Comparison of ENCODE assay signal across 19 cellular contexts in the genomic region with DNA sequence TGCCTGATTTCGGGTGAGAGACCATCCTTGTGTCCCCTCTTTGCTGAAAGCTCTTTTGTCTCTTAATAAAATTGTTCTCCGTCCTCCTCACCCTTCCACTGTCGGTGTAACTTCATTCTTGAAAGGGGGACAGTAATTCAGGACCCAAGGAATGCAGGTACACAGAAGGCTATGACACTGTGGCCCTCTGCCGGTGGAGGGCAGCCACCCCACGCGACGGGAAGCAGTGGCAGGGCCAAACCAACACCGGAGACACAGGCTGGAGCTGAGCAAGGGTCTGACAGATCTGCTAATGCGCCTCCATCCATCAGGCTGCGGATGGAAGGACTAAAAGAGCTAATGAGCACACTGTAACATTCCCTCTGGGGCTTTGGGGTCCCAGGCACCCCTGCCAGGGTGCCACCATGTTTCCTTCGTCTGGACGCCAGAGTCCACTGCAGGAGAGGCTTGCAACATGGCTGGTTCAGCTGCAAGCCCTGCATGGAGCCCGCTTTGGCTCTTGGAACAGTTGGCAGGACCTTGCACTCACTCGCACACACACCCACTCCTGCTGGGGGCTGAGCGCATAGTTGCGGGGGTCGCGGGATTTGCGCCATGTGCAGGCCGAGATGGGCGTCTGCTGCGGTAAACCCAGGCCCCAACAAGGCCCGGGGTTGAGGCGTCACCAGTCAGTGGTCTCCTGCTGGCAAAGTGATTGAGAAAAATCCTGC.
DNase-seq lines count a peak whose midpoint lies in the region; ATAC-seq, FAIRE-seq and TF ChIP-seq lines count a peak whose summit lies in the region.
"Had no signal": no experiment of that assay in that cellular context is flagged by ENCODE, and none has a peak within 500 bp of the region (broad histone marks: within the 10 kb centered on the region; RNA-seq: fewer than 3 reads in every experiment).

No MANE protein-coding gene starts in this region.

- TF ChIP-seq CTCF in HepG2 (CRISPR knock-in tag; IDR thresholded peaks at IDR 0.05): peak; percentile 70
- no peak for TF ChIP-seq CTCF in right lobe of liver (IDR thresholded peaks at IDR 0.05)
- peak; percentile 65 for TF ChIP-seq CTCF in OCI-LY3 (IDR thresholded peaks at IDR 0.05; ENCODE audit: low read depth, low read length)
- no peak for TF ChIP-seq CTCF in lower leg skin (IDR thresholded peaks at IDR 0.05)
- no peak for TF ChIP-seq CTCF in GM13976 (IDR thresholded peaks at IDR 0.05; ENCODE audit: borderline replicate concordance, control extremely low read depth, extremely low read depth, insufficient read depth, missing control alignments)

- no peaks in the 10 kb centered on the region for H4K20me1 ChIP-seq in HepG2 (ENCODE audit: insufficient read depth, low read length)
- no peaks in the 10 kb centered on the region for H4K20me1 ChIP-seq in OCI-LY3 (ENCODE audit: insufficient read depth, low read length)

- H2AFZ ChIP-seq in HepG2 (ENCODE audit: low read length) (peak overlapping the region; percentile 19), OCI-LY3 (ENCODE audit: low read depth, low read length) (peak overlapping the region; percentile 64)

- H3K9me3 ChIP-seq in HepG2 (ENCODE audit: low read length) (no peaks in the 10 kb centered on the region), right lobe of liver (no peaks in the 10 kb centered on the region), OCI-LY3 (ENCODE audit: insufficient read depth, low read length) (no peaks in the 10 kb centered on the region)
- H3K9me3 ChIP-seq: esophagus squamous epithelium, left lung, uterus had no signal

- WGBS in HepG2 (ENCODE audit: low lambda C conversion rate): 11% methylated on average over 18 of the region's 24 CpGs
- WGBS in right lobe of liver (ENCODE audit: insufficient coverage, low coverage, low lambda C conversion rate, missing lambda C conversion rate): 61% methylated on average over 22 of the region's 24 CpGs
- WGBS in lower leg skin, 2 donors: 87 to 88% methylated on average over 21 to 24 of the region's 24 CpGs

- H3K79me2 ChIP-seq in HepG2 (ENCODE audit: insufficient read depth, low read length) (no peaks in the 10 kb centered on the region), OCI-LY3 (ENCODE audit: low read length) (no peaks in the 10 kb centered on the region)

- no peak for TF ChIP-seq RAD21 in HepG2 (CRISPR knock-in tag; IDR thresholded peaks at IDR 0.05)

- peak; percentile 4 for FAIRE-seq in HepG2 (lab: Jason Lieb, UNC)
- FAIRE-seq: HTR-8/SVneo had no signal

- POLR2A ChIA-PET in HepG2 (lab: Yijun Ruan, JAX): no interaction called here

- H3K4me2 ChIP-seq in HepG2 (ENCODE audit: low read depth, low read length) (peak overlapping the region; percentile 54), OCI-LY3 (ENCODE audit: low read length) (no peak overlapping the region; the same call in 1 of the 2 replicates)

- no peak for TF ChIP-seq EP300 in HepG2 (IDR thresholded peaks at IDR 0.05; ENCODE audit: low read depth in 2 of 2, low read length in 2 of 2)
- no peak for TF ChIP-seq EP300 in HepG2 (CRISPR knock-in tag; IDR thresholded peaks at IDR 0.05; ENCODE audit: borderline replicate concordance)

- H3K4me1 ChIP-seq in HepG2 (ENCODE audit: insufficient read depth, low read length): no peaks in the 10 kb centered on the region
- H3K4me1 ChIP-seq in right lobe of liver: no peaks in the 10 kb centered on the region
- H3K4me1 ChIP-seq in OCI-LY3 (ENCODE audit: low read length): no peaks in the 10 kb centered on the region
- H3K4me1 ChIP-seq: esophagus squamous epithelium, left lung, uterus had no signal

- H3K36me3 ChIP-seq in HepG2 (replicated peaks in 1 of 2; ENCODE audit: control insufficient read depth in 1 of 2, insufficient read depth in 2 of 2, low read length in 2 of 2) (no peaks in the 10 kb centered on the region), right lobe of liver (no peaks in the 10 kb centered on the region), OCI-LY3 (replicated peaks; ENCODE audit: low read depth, low read length) (no peaks in the 10 kb centered on the region)
- H3K36me3 ChIP-seq: brain microvascular endothelial cell, esophagus squamous epithelium, left lung, uterus had no signal

- DNase-seq in HepG2 (ENCODE audit: low spot score) (peak; percentile 4), right lobe of liver (no peak), iPS DF 4.7 (ENCODE audit: extremely low read depth, low spot score) (peak; percentile 16), lower leg skin (ENCODE audit: low spot score in 2 of 2) (no peak), substantia nigra (lab: John Stamatoyannopoulos, UW) (no peak), GM13976 (ENCODE audit: low spot score) (no peak)
- DNase-seq: brain microvascular endothelial cell; esophagus squamous epithelium; NCI-H2029; SHP77; stimulated activated CD4-positive, alpha-beta T cell treated with anti-CD3 and anti-CD28 coated beads, Interleukin-12 subunit alpha, Interleukin-12 subunit beta, amount 100 ng/mL, for 4 hours; stimulated activated naive CD4-positive, alpha-beta T cell treated with Interleukin-2 at 50 U/mL for 16 hours; T-helper 2 cell; uterus had no signal

- H3K4me3 ChIP-seq in HepG2 (replicated peaks in 1 of 3; ENCODE audit: insufficient read depth in 1 of 3, low read depth in 2 of 3, low read length in 3 of 3): peak overlapping the region in 1 of 3 experiments; percentile 15; a peak in 1 of 6 replicates
- H3K4me3 ChIP-seq in right lobe of liver: no peak overlapping the region
- H3K4me3 ChIP-seq in OCI-LY3 (ENCODE audit: low read length): no peak overlapping the region
- no peak overlapping the region for H3K4me3 ChIP-seq in lower leg skin (ENCODE audit: low read depth, poor library complexity, severe bottlenecking)
- H3K4me3 ChIP-seq: esophagus squamous epithelium, left lung, uterus had no signal

- intact Hi-C loops in HepG2 (cut with micrococcal nuclease; ENCODE audit: unreplicated experiment): loop anchor here (5.0 kb wide), 1 partner anchor 1169 kb away; no protein-coding TSS in a partner anchor
- intact Hi-C loops in right lobe of liver (cut with DNase I): no loop called here
- intact Hi-C loops in lower leg skin (cut with DNase I; ENCODE audit: low total_unique reads): no loop called here

- ATAC-seq in HepG2: peak; percentile 99
- ATAC-seq in right lobe of liver: no peak
- no peak for ATAC-seq in GM21619 (IDR thresholded peaks at IDR 0.05; ENCODE audit: unreplicated experiment)
- ATAC-seq: activated naive CD4-positive, alpha-beta T cell treated with anti-CD3 and anti-CD28 coated beads, Interleukin-2, amount 50 U/mL, for 72 hours; left lung had no signal

- TF ChIP-seq POLR2A in HepG2 (IDR thresholded peaks at IDR 0.05; ENCODE audit: insufficient read depth in 1 of 2, low read depth in 2 of 2, low read length in 2 of 2) (no peak), right lobe of liver (IDR thresholded peaks at IDR 0.05) (no peak), lower leg skin (IDR thresholded peaks at IDR 0.05) (no peak)

- H3K27me3 ChIP-seq in HepG2 (ENCODE audit: control insufficient read depth in 1 of 2, insufficient read depth in 2 of 2, low read length in 2 of 2) (no peaks in the 10 kb centered on the region), right lobe of liver (no peaks in the 10 kb centered on the region), OCI-LY3 (ENCODE audit: low read depth, low read length) (no peaks in the 10 kb centered on the region)
- H3K27me3 ChIP-seq: brain microvascular endothelial cell, esophagus squamous epithelium, left lung, uterus had no signal

- CTCF ChIA-PET in HepG2 (lab: Yijun Ruan, JAX; ENCODE audit: low intra/inter-chr PET ratio, low total read pairs): no interaction called here

- BruUV-seq in HepG2 (replicated peaks; lab: Mats Ljungman, UMichigan): no TSS peak

- in situ Hi-C loops in HepG2 (cut with HindIII; ENCODE audit: extremely low pct_ligation_motif_present, low pct_unique_long_range_greater_than_20kb): no loop called here
- in situ Hi-C loops in GM13976 (cut with MboI; ENCODE audit: low sequenced_read_pairs, unreplicated experiment): no loop called here

- H3K27ac ChIP-seq in HepG2 (ENCODE audit: extremely low read length, insufficient read depth, low read length) (no peak overlapping the region), right lobe of liver (no peak overlapping the region), OCI-LY3 (ENCODE audit: low read length) (no peak overlapping the region), substantia nigra (ENCODE audit: low read depth, low read length, poor library complexity, severe bottlenecking) (no peak overlapping the region)
- H3K27ac ChIP-seq: brain microvascular endothelial cell, esophagus squamous epithelium, left lung, uterus had no signal

- no peak overlapping the region for H3K9ac ChIP-seq in HepG2 (ENCODE audit: insufficient read depth, low read depth, low read length)
- H3K9ac ChIP-seq in OCI-LY3 (ENCODE audit: low read length): no peak overlapping the region

TF ChIP-seq in HepG2, 621 proteins besides CTCF, POLR2A, EP300 and RAD21:
- TF ChIP-seq ZNF776 (CRISPR knock-in tag; IDR thresholded peaks at IDR 0.05): no peak
- TF ChIP-seq STAG1 (CRISPR knock-in tag; IDR thresholded peaks at IDR 0.05): peak; percentile 59
TF ChIP-seq in HepG2: peak in this region for 1.

Comparison
In these comparisons a context has a peak if more than half of its experiments do, and no peak if none do; other contexts are left out.
1. DNase-seq: peak in HepG2 (single experiment) and iPS DF 4.7 (single experiment); none in right lobe of liver (0 of 3), lower leg skin (0 of 2), substantia nigra (0 of 49) and GM13976 (single experiment).
2. CTCF ChIP-seq: peak in HepG2 (single experiment) and OCI-LY3 (single experiment); none in right lobe of liver (0 of 4), lower leg skin (0 of 3) and GM13976 (single experiment).